21 cellular contexts compared by ENCODE assay signal in genomic region chr16:83963277-83964119, GRCh38. TPM values are rescaled to one million over a fixed set of nuclear protein-coding genes. Genes with fewer than 3 reads are reported as not detected.
DNase-seq lines count a peak whose midpoint lies in the region; ATAC-seq and TF ChIP-seq lines count a peak whose summit lies in the region.
"Had no signal": no experiment of that assay in that cellular context is flagged by ENCODE, and none has a peak within 500 bp of the region (broad histone marks: within the 10 kb centered on the region; RNA-seq: fewer than 3 reads in every experiment).

No MANE protein-coding gene starts in this region.

- H3K4me2 ChIP-seq in osteoblast (ENCODE audit: insufficient read depth, low read length) = no peak overlapping the region
- H3K4me2 ChIP-seq: SK-N-SH had no signal

- peaks cover 0 to 30% (median 4%) of the 10 kb centered on the region in 9 donors for H3K4me1 ChIP-seq in heart right ventricle
- H3K4me1 ChIP-seq in osteoblast (ENCODE audit: insufficient read depth, low read length) = no peaks in the 10 kb centered on the region
- H3K4me1 ChIP-seq in aorta (ENCODE audit: control insufficient read depth in 1 of 2, insufficient read depth in 2 of 2, low read length in 2 of 2) = no peaks in the 10 kb centered on the region

- H3K4me3 ChIP-seq in heart right ventricle = no peak overlapping the region
- no peak overlapping the region for H3K4me3 ChIP-seq in osteoblast (ENCODE audit: insufficient read depth, low read length)
- no peak overlapping the region for H3K4me3 ChIP-seq in aorta (ENCODE audit: low read length in 2 of 2)

- H3K27me3 ChIP-seq in heart right ventricle (peaks cover 0 to 6% (median 0%) of the 10 kb centered on the region in 7 donors), osteoblast (ENCODE audit: insufficient read depth, low read length) (no peaks in the 10 kb centered on the region), aorta (ENCODE audit: control insufficient read depth in 1 of 2, insufficient read depth in 2 of 2, low read length in 1 of 2) (no peaks in the 10 kb centered on the region)

- ATAC-seq in natural killer cell treated with Interleukin-12 subunit alpha and Interleukin-12 subunit beta and Interleukin-15 and Interleukin-18, amount 100 ng/mL, for 72 hours = no peak
- ATAC-seq in natural killer cell (no peak), heart right ventricle (peak in 7 of 8 donors; percentile 19 to 87 (median 80)), aorta (ENCODE audit: low FRiP score) (peak; percentile 5), HG03135 (IDR thresholded peaks at IDR 0.05; ENCODE audit: unreplicated experiment) (no peak)
- ATAC-seq: CD8-positive, alpha-beta T cell had no signal

- peaks cover 4 to 5% of the 10 kb centered on the region in 2 donors for H3K4me1 Mint-ChIP-seq in natural killer cell treated with Interleukin-12 subunit alpha and Interleukin-12 subunit beta and Interleukin-15 and Interleukin-18, amount 100 ng/mL, for 72 hours (ENCODE audit: low read depth in 2 of 2)
- peaks cover 0 to 5% of the 10 kb centered on the region in 2 donors for H3K4me1 Mint-ChIP-seq in natural killer cell

- H3K36me3 Mint-ChIP-seq in natural killer cell treated with Interleukin-12 subunit alpha and Interleukin-12 subunit beta and Interleukin-15 and Interleukin-18, amount 100 ng/mL, for 72 hours = no peaks in the 10 kb centered on the region
- H3K36me3 Mint-ChIP-seq in natural killer cell = no peaks in the 10 kb centered on the region
- H3K36me3 Mint-ChIP-seq: CD8-positive, alpha-beta T cell; IgD-negative memory B cell had no signal

- peaks cover 0 to 66% (median 5%) of the 10 kb centered on the region in 9 donors for H3K36me3 ChIP-seq in heart right ventricle
- peaks cover 22% of the 10 kb centered on the region for H3K36me3 ChIP-seq in osteoblast (ENCODE audit: insufficient read depth, low read length)
- H3K36me3 ChIP-seq in aorta (ENCODE audit: control insufficient read depth in 1 of 2, insufficient read depth in 2 of 2, low read length in 1 of 2) = peaks cover 2 to 5% of the 10 kb centered on the region in 2 donors

- intact Hi-C loops in natural killer cell (cut with micrococcal nuclease) = no loop called here
- intact Hi-C loops in heart right ventricle (cut with DNase I) = loop anchor here in 7 of 10 donors (2.0 to 10.0 kb wide), 5 partner anchors 99 to 521 kb away; partner anchors contain the start of gene TAF1C (in 2 of the 7)
- intact Hi-C loops in aorta (cut with DNase I) = loop anchor here in 1 of 2 donors (10.0 kb wide), 1 partner anchor 221 kb away; the partner anchor contains the start of gene TAF1C

- H3K4me3 Mint-ChIP-seq in natural killer cell treated with Interleukin-12 subunit alpha and Interleukin-12 subunit beta and Interleukin-15 and Interleukin-18, amount 100 ng/mL, for 72 hours = no peak overlapping the region
- no peak overlapping the region for H3K4me3 Mint-ChIP-seq in natural killer cell
- H3K4me3 Mint-ChIP-seq: CD8-positive, alpha-beta T cell; IgD-negative memory B cell had no signal

- H3K27me3 Mint-ChIP-seq in natural killer cell treated with Interleukin-12 subunit alpha and Interleukin-12 subunit beta and Interleukin-15 and Interleukin-18, amount 100 ng/mL, for 72 hours = peaks cover 4 to 8% of the 10 kb centered on the region in 2 donors
- peaks cover 0 to 4% of the 10 kb centered on the region in 2 donors for H3K27me3 Mint-ChIP-seq in natural killer cell (ENCODE audit: low read depth in 2 of 2)

- H3K79me2 ChIP-seq in osteoblast (ENCODE audit: insufficient read depth, low read length) = no peaks in the 10 kb centered on the region

- H4K20me1 ChIP-seq in osteoblast (ENCODE audit: insufficient read depth, low read length) = no peaks in the 10 kb centered on the region

- TF ChIP-seq CTCF in natural killer cell (IDR thresholded peaks at IDR 0.05) = no peak
- no peak for TF ChIP-seq CTCF in heart right ventricle (IDR thresholded peaks at IDR 0.05)
- no peak for TF ChIP-seq CTCF in osteoblast (IDR thresholded peaks at IDR 0.05; ENCODE audit: extremely low read depth, low read depth, low read length)

- WGBS in heart right ventricle, 2 donors = 78% methylated on average over 22 of the region's 22 CpGs
- 55 to 61% methylated on average over 22 of the region's 22 CpGs for WGBS in aorta, 2 donors

- H3K9me3 Mint-ChIP-seq in natural killer cell treated with Interleukin-12 subunit alpha and Interleukin-12 subunit beta and Interleukin-15 and Interleukin-18, amount 100 ng/mL, for 72 hours = no peaks in the 10 kb centered on the region
- H3K9me3 Mint-ChIP-seq in natural killer cell = no peaks in the 10 kb centered on the region
- H3K9me3 Mint-ChIP-seq: CD8-positive, alpha-beta T cell; IgD-negative memory B cell had no signal

- H3K27ac Mint-ChIP-seq in natural killer cell treated with Interleukin-12 subunit alpha and Interleukin-12 subunit beta and Interleukin-15 and Interleukin-18, amount 100 ng/mL, for 72 hours = no peak overlapping the region
- no peak overlapping the region for H3K27ac Mint-ChIP-seq in natural killer cell
- H3K27ac Mint-ChIP-seq: CD8-positive, alpha-beta T cell had no signal

- no peak overlapping the region for H2AFZ ChIP-seq in osteoblast (ENCODE audit: low read length)

- H3K27ac ChIP-seq in heart right ventricle (peak overlapping the region; percentile 20 to 87 (median 72)), osteoblast (ENCODE audit: low read depth, low read length) (no peak overlapping the region), aorta (ENCODE audit: low read depth in 1 of 2, low read length in 2 of 2) (peak overlapping the region in 1 of 2 donors; percentile 69)

- no peaks in the 10 kb centered on the region for H3K9me3 ChIP-seq in heart right ventricle
- no peaks in the 10 kb centered on the region for H3K9me3 ChIP-seq in osteoblast (ENCODE audit: low read depth, low read length)
- no peaks in the 10 kb centered on the region for H3K9me3 ChIP-seq in aorta (ENCODE audit: control insufficient read depth, low read length)
- H3K9me3 ChIP-seq: SK-N-SH had no signal

- DNase-seq in natural killer cell treated with Interleukin-12 subunit alpha and Interleukin-12 subunit beta and Interleukin-15 and Interleukin-18, amount 100 ng/mL, for 72 hours (ENCODE audit: low spot score) = peak; percentile 29
- DNase-seq in natural killer cell (no peak), heart right ventricle (no peak), osteoblast (ENCODE audit: insufficient read length, low spot score, missing footprints) (peak; percentile 39), aorta (peak; percentile 52 to 74), NCI-H1092 treated with DMSO at 0.1 percent for 48 hours (lab: John Stamatoyannopoulos, UW) (no peak), NCI-H187 (lab: John Stamatoyannopoulos, UW) (no peak)
- DNase-seq: AML-193; C1 segment of cervical spinal cord; CD8-positive, alpha-beta T cell; DMS153; Karpas-422; MV-4-11; NCI-H1694 treated with DMSO at 0.1 percent for 48 hours; NCI-H446; NCI-H526 treated with DMSO at 0.1 percent for 48 hours; SHP77 treated with DMSO at 0.1 percent for 48 hours; SK-N-SH had no signal

RNA-seq across cellular contexts. Expression of gene NECAB2, which starts 4.5 kb away (rescaled TPM):
- total RNA-seq in natural killer cell treated with Interleukin-12 subunit alpha and Interleukin-12 subunit beta and Interleukin-15 and Interleukin-18, amount 100 ng/mL, for 72 hours = not detected
- under 1 TPM in 1 of 3 donors, not detected in 2; 0.75 TPM for total RNA-seq in natural killer cell
- total RNA-seq in heart right ventricle = 1 to 10 TPM in 4 of 10 donors, under 1 TPM in 6; 0.32 to 1.1 (median 0.90) TPM
- 1 to 10 TPM; 1.9 to 3.2 TPM for polyA plus RNA-seq in heart right ventricle
- 0.29 and 0.72 TPM in 2 replicates for total RNA-seq in osteoblast
- under 1 TPM; 0.23 to 0.75 TPM for total RNA-seq in aorta
- not detected for polyA plus RNA-seq in aorta
- total RNA-seq: CD8-positive, alpha-beta T cell; M059J had no signal
- polyA plus RNA-seq: IgD-negative memory B cell had no signal

RNA-seq across cellular contexts. Expression of gene OSGIN1, which starts 10.5 kb away (rescaled TPM):
- total RNA-seq in natural killer cell treated with Interleukin-12 subunit alpha and Interleukin-12 subunit beta and Interleukin-15 and Interleukin-18, amount 100 ng/mL, for 72 hours = under 1 TPM in 1 of 2 donors, not detected in 1; 0.38 TPM
- total RNA-seq in natural killer cell (1 to 10 TPM; 3.9 to 4.1 (median 4.0) TPM), heart right ventricle (10 to 100 TPM in 1 of 10 donors, 1 to 10 TPM in 9; 3.2 to 14.5 (median 5.3) TPM), osteoblast (3.6 and 5.0 TPM in 2 replicates), aorta (10 to 100 TPM; 10.3 to 13.6 TPM)
- polyA plus RNA-seq in heart right ventricle (10 to 100 TPM in 1 of 2 donors, 1 to 10 TPM in 1; 5.6 to 10.5 TPM), aorta (10 to 100 TPM; 10.0 to 13.7 TPM)

Comparison
In these comparisons a context has a peak if more than half of its experiments do, and no peak if none do; other contexts are left out.
1. DNase-seq: peak in natural killer cell treated with Interleukin-12 subunit alpha and Interleukin-12 subunit beta and Interleukin-15 and Interleukin-18, amount 100 ng/mL, for 72 hours (single experiment), osteoblast (single experiment) and aorta (2 of 2); none in natural killer cell (single experiment), heart right ventricle (0 of 2), NCI-H1092 treated with DMSO at 0.1 percent for 48 hours (single experiment) and NCI-H187 (0 of 2).
2. ATAC-seq: peak in heart right ventricle (7 of 8) and aorta (single experiment); none in natural killer cell treated with Interleukin-12 subunit alpha and Interleukin-12 subunit beta and Interleukin-15 and Interleukin-18, amount 100 ng/mL, for 72 hours (0 of 2), natural killer cell (0 of 3) and HG03135 (single experiment).